ENCODE assay signal across 1 cellular context in genomic region chr5:4802044-4802443, GRCh38.
TF ChIP-seq lines count a peak whose summit lies in the region.

No MANE protein-coding gene starts in this region.

TF ChIP-seq in SK-N-SH, 30 proteins besides CTCF, POLR2A, EP300 and RAD21 (continued from another document):
- TF ChIP-seq USF2 (IDR thresholded peaks at IDR 0.05; ENCODE audit: borderline replicate concordance, low read depth, low read length) (no peak), SMC3 (IDR thresholded peaks at IDR 0.05; ENCODE audit: low read depth, low read length) (no peak), PBX3 (IDR thresholded peaks at IDR 0.05) (peak; percentile 55), TCF12 (IDR thresholded peaks at IDR 0.05) (peak; percentile 67), GABPA (IDR thresholded peaks at IDR 0.05; ENCODE audit: low read depth) (no peak), FOXM1 (IDR thresholded peaks at IDR 0.05; ENCODE audit: low read depth) (no peak), RFX5 (IDR thresholded peaks at IDR 0.05; ENCODE audit: low read length) (no peak), GATA2 (CRISPR knock-in tag; IDR thresholded peaks at IDR 0.05) (no peak), RCOR1 (IDR thresholded peaks at IDR 0.05; ENCODE audit: low read length) (no peak), ELF1 (IDR thresholded peaks at IDR 0.05) (no peak), FOXJ3 (CRISPR knock-in tag; IDR thresholded peaks at IDR 0.05) (no peak), MEF2A (IDR thresholded peaks at IDR 0.05; ENCODE audit: borderline replicate concordance, low read depth) (no peak), JUND (IDR thresholded peaks at IDR 0.05) (0 out of 2 replicates have a peak, but pooled peaks have one; percentile 38), YY1 (IDR thresholded peaks at IDR 0.05; ENCODE audit: low read depth) (no peak), IRF3 (IDR thresholded peaks at IDR 0.05; ENCODE audit: low read depth, low read length) (no peak), EZH2phosphoT487 (IDR thresholded peaks at IDR 0.05; ENCODE audit: borderline replicate concordance, low read depth) (no peak), FOSL2 (IDR thresholded peaks at IDR 0.05; ENCODE audit: borderline replicate concordance, low read depth) (0 out of 2 replicates have a peak, but pooled peaks have one; percentile 7)
TF ChIP-seq in SK-N-SH: peak in this region for 4.
